In genomic region chr7:128109424-128109964, GRCh38 we compare ENCODE assay signal across 8 cellular contexts.
DNase-seq lines count a peak whose midpoint lies in the region; ATAC-seq and TF ChIP-seq lines count a peak whose summit lies in the region.
"Not testable (repeated sequence)": the region's sequence is repeated elsewhere in the genome, so short reads cannot be mapped to it uniquely, and the experiment has no call there.

No MANE protein-coding gene starts in this region.

- H3K23ac ChIP-seq in trophoblast cell (ENCODE audit: low read length) = not testable (repeated sequence)

- H3K4me1 ChIP-seq in OCI-LY7 (ENCODE audit: insufficient read depth, low read length, poor library complexity, severe bottlenecking) (peaks cover 79% of the 10 kb centered on the region), upper lobe of right lung (peaks cover 12% of the 10 kb centered on the region)
- H3K4me1 ChIP-seq in trophoblast cell (ENCODE audit: control insufficient read depth in 1 of 2, insufficient read depth in 2 of 2, low read length in 2 of 2) = not testable (repeated sequence)

- BruUV-seq in OCI-LY7 (replicated peaks; lab: Mats Ljungman, UMichigan) = not testable (repeated sequence)

- not testable (repeated sequence) for DNase-seq in CD4-positive, alpha-beta T cell; Jurkat, Clone E6-1 (ENCODE audit: low read depth, low spot score); activated CD4-positive, alpha-beta T cell treated with anti-CD3 and anti-CD28 coated beads, Interleukin-2, amount 10 ng/mL, durations not matched to agents 7 days and 5 days; immature natural killer cell; trophoblast cell
- DNase-seq in OCI-LY7 (ENCODE audit: low spot score) (peak; percentile 40), upper lobe of right lung (peak; percentile 25)

- H3K9me3 ChIP-seq in CD4-positive, alpha-beta T cell (ENCODE audit: control insufficient read depth, low read length); OCI-LY7 (ENCODE audit: low read length); trophoblast cell (ENCODE audit: insufficient read depth, low read depth, low read length); upper lobe of right lung: not testable (repeated sequence)

- peak overlapping the region; percentile 23 for H2BK5ac ChIP-seq in trophoblast cell (ENCODE audit: low read depth, low read length, poor library complexity)

- H3K36me3 Mint-ChIP-seq in CD4-positive, alpha-beta T cell (ENCODE audit: low read depth); activated CD4-positive, alpha-beta T cell treated with anti-CD3 and anti-CD28 coated beads, Interleukin-2, amount 10 ng/mL, durations not matched to agents 7 days and 5 days (ENCODE audit: low read depth); activated naive CD4-positive, alpha-beta T cell treated with anti-CD3 and anti-CD28 coated beads, Interleukin-2, amount 50 U/mL, for 24 hours; immature natural killer cell: not testable (repeated sequence)

- H3K18ac ChIP-seq in trophoblast cell (ENCODE audit: low read length) = not testable (repeated sequence)

- CTCF ChIA-PET in CD4-positive, alpha-beta T cell (lab: Charles Lee) = interaction anchor here (0.7 to 1.2 kb wide), 2 partner anchors 26 to 231 kb away, joined by 3 to 7 read pairs; no protein-coding TSS in a partner anchor
- CTCF ChIA-PET in OCI-LY7 (lab: Charles Lee; ENCODE audit: unreplicated experiment) = interaction anchor here (0.5 to 1.1 kb wide), 3 partner anchors 14 to 100 kb away, joined by 3 read pairs; no protein-coding TSS in a partner anchor
- CTCF ChIA-PET in activated CD4-positive, alpha-beta T cell treated with anti-CD3 and anti-CD28 coated beads, Interleukin-2, amount 10 ng/mL, durations not matched to agents 7 days and 5 days (lab: Charles Lee) = interaction anchor here (1.0 to 1.1 kb wide), 2 partner anchors 26 to 100 kb away, joined by 3 read pairs; no protein-coding TSS in a partner anchor

- not testable (repeated sequence) for H3K9me2 ChIP-seq in OCI-LY7 (ENCODE audit: insufficient read depth, low read length)

- H3K4ac ChIP-seq in trophoblast cell (ENCODE audit: low read depth, low read length) = not testable (repeated sequence)

- not testable (repeated sequence) for H4K8ac ChIP-seq in trophoblast cell (ENCODE audit: low read depth, low read length)

- peak overlapping the region; percentile 80 for H3K4me2 ChIP-seq in OCI-LY7 (ENCODE audit: low read length)
- H3K4me2 ChIP-seq in trophoblast cell (ENCODE audit: low read length) = not testable (repeated sequence)

- TF ChIP-seq CTCF in CD4-positive, alpha-beta T cell (IDR thresholded peaks at IDR 0.05); upper lobe of right lung (IDR thresholded peaks at IDR 0.05): not testable (repeated sequence)
- TF ChIP-seq CTCF in OCI-LY7 (conservative IDR thresholded peaks at IDR 0.05; ENCODE audit: low read length) = peak; percentile 51

- H3K4me1 Mint-ChIP-seq in CD4-positive, alpha-beta T cell (ENCODE audit: low read depth) = peaks cover 89% of the 10 kb centered on the region
- H3K4me1 Mint-ChIP-seq in activated CD4-positive, alpha-beta T cell treated with anti-CD3 and anti-CD28 coated beads, Interleukin-2, amount 10 ng/mL, durations not matched to agents 7 days and 5 days = peaks cover 66% of the 10 kb centered on the region
- peaks cover 70% of the 10 kb centered on the region for H3K4me1 Mint-ChIP-seq in activated naive CD4-positive, alpha-beta T cell treated with anti-CD3 and anti-CD28 coated beads, Interleukin-2, amount 50 U/mL, for 24 hours
- peaks cover 68 to 69% of the 10 kb centered on the region in 2 donors for H3K4me1 Mint-ChIP-seq in immature natural killer cell

- not testable (repeated sequence) for H4K91ac ChIP-seq in trophoblast cell (ENCODE audit: low read depth, low read length)

- H2AK5ac ChIP-seq in trophoblast cell (ENCODE audit: low read length) = not testable (repeated sequence)

- WGBS in trophoblast cell (ENCODE audit: extremely low coverage, insufficient coverage, insufficient read length) = no CpG with 5 or more reads among the region's 11 CpGs

- H3K27me3 ChIP-seq in CD4-positive, alpha-beta T cell (ENCODE audit: control insufficient read depth, insufficient read depth, low read length); trophoblast cell (ENCODE audit: insufficient read depth, low read length); upper lobe of right lung: not testable (repeated sequence)

- H3K79me2 ChIP-seq in OCI-LY7 (ENCODE audit: insufficient read depth, low read depth, low read length); trophoblast cell (ENCODE audit: control insufficient read depth, insufficient read depth, low read length, poor library complexity): not testable (repeated sequence)

- peak overlapping the region; percentile 66 for H2AFZ ChIP-seq in OCI-LY7 (ENCODE audit: low read length)
- not testable (repeated sequence) for H2AFZ ChIP-seq in trophoblast cell (ENCODE audit: insufficient read depth, low read length, poor library complexity)

- intact Hi-C loops in CD4-positive, alpha-beta T cell (cut with DNase I, micrococcal nuclease) = loop anchor here (2.0 to 5.0 kb wide), 2 partner anchors 15 to 52 kb away; no protein-coding TSS in a partner anchor
- intact Hi-C loops in OCI-LY7 (cut with micrococcal nuclease; ENCODE audit: unreplicated experiment) = loop anchor here (2.0 to 10.0 kb wide), 2 partner anchors 25 to 715 kb away; partner anchors contain the start of gene ZNF800
- intact Hi-C loops in upper lobe of right lung (cut with DNase I) = not testable (repeated sequence)

- not testable (repeated sequence) for H3K36me3 ChIP-seq in OCI-LY7 (ENCODE audit: insufficient read depth, low read length); trophoblast cell (ENCODE audit: control insufficient read depth in 1 of 2, insufficient read depth in 2 of 2, low read length in 2 of 2); upper lobe of right lung

- H3K27me3 Mint-ChIP-seq in CD4-positive, alpha-beta T cell; activated CD4-positive, alpha-beta T cell treated with anti-CD3 and anti-CD28 coated beads, Interleukin-2, amount 10 ng/mL, durations not matched to agents 7 days and 5 days; activated naive CD4-positive, alpha-beta T cell treated with anti-CD3 and anti-CD28 coated beads, Interleukin-2, amount 50 U/mL, for 24 hours: not testable (repeated sequence)
- H3K27me3 Mint-ChIP-seq in immature natural killer cell (ENCODE audit: low read depth in 3 of 3) = peaks cover 4 to 13% (median 8%) of the 10 kb centered on the region in 3 donors

- H3K79me1 ChIP-seq in trophoblast cell (ENCODE audit: low read length) = not testable (repeated sequence)

- POLR2A ChIA-PET in CD4-positive, alpha-beta T cell (lab: Charles Lee) = interaction anchor here (0.7 to 1.7 kb wide), 14 partner anchors 8 to 717 kb away, joined by 3 to 31 read pairs (median 4); partner anchors contain the start of genes GCC1, LRRC4 and ZNF800
- POLR2A ChIA-PET in OCI-LY7 (lab: Charles Lee) = interaction anchor here (0.7 to 1.2 kb wide), 5 partner anchors 8 to 448 kb away, joined by 3 to 5 read pairs (median 3); no protein-coding TSS in a partner anchor
- POLR2A ChIA-PET in activated CD4-positive, alpha-beta T cell treated with anti-CD3 and anti-CD28 coated beads, Interleukin-2, amount 10 ng/mL, durations not matched to agents 7 days and 5 days (lab: Charles Lee) = not testable (repeated sequence)

- H3K27ac Mint-ChIP-seq in CD4-positive, alpha-beta T cell = peak overlapping the region; percentile 89
- peak overlapping the region; percentile 90 for H3K27ac Mint-ChIP-seq in activated CD4-positive, alpha-beta T cell treated with anti-CD3 and anti-CD28 coated beads, Interleukin-2, amount 10 ng/mL, durations not matched to agents 7 days and 5 days
- not testable (repeated sequence) for H3K27ac Mint-ChIP-seq in activated naive CD4-positive, alpha-beta T cell treated with anti-CD3 and anti-CD28 coated beads, Interleukin-2, amount 50 U/mL, for 24 hours
- peak overlapping the region in 3 of 6 donors; percentile 14 to 93 (median 88) for H3K27ac Mint-ChIP-seq in immature natural killer cell

- ATAC-seq in CD4-positive, alpha-beta T cell (ENCODE audit: poor library complexity); upper lobe of right lung: not testable (repeated sequence)

- not testable (repeated sequence) for H4K20me1 ChIP-seq in OCI-LY7 (ENCODE audit: insufficient read depth, low read length)

- H3K4me3 Mint-ChIP-seq in CD4-positive, alpha-beta T cell = peak overlapping the region; percentile 75
- H3K4me3 Mint-ChIP-seq in activated CD4-positive, alpha-beta T cell treated with anti-CD3 and anti-CD28 coated beads, Interleukin-2, amount 10 ng/mL, durations not matched to agents 7 days and 5 days = peak overlapping the region; percentile 50
- peak overlapping the region; percentile 80 for H3K4me3 Mint-ChIP-seq in activated naive CD4-positive, alpha-beta T cell treated with anti-CD3 and anti-CD28 coated beads, Interleukin-2, amount 50 U/mL, for 24 hours
- peak overlapping the region in 3 of 5 donors; percentile 78 to 86 (median 78) for H3K4me3 Mint-ChIP-seq in immature natural killer cell

- not testable (repeated sequence) for H2BK12ac ChIP-seq in trophoblast cell (ENCODE audit: low read length)

- H3K27ac ChIP-seq in CD4-positive, alpha-beta T cell (ENCODE audit: low read depth, low read length) = peak overlapping the region; percentile 55
- peak overlapping the region; percentile 95 for H3K27ac ChIP-seq in OCI-LY7 (ENCODE audit: low read depth, low read length, poor library complexity, severe bottlenecking)
- not testable (repeated sequence) for H3K27ac ChIP-seq in trophoblast cell (ENCODE audit: low read depth, low read length); upper lobe of right lung

- not testable (repeated sequence) for H3K9me3 Mint-ChIP-seq in CD4-positive, alpha-beta T cell; activated CD4-positive, alpha-beta T cell treated with anti-CD3 and anti-CD28 coated beads, Interleukin-2, amount 10 ng/mL, durations not matched to agents 7 days and 5 days; activated naive CD4-positive, alpha-beta T cell treated with anti-CD3 and anti-CD28 coated beads, Interleukin-2, amount 50 U/mL, for 24 hours; immature natural killer cell

- not testable (repeated sequence) for H3K14ac ChIP-seq in trophoblast cell (ENCODE audit: low read length)

- peak overlapping the region; percentile 30 for H3K4me3 ChIP-seq in Jurkat, Clone E6-1 (ENCODE audit: low read length)
- peak overlapping the region; percentile 51 for H3K4me3 ChIP-seq in OCI-LY7 (ENCODE audit: low read depth, low read length, poor library complexity, severe bottlenecking)
- not testable (repeated sequence) for H3K4me3 ChIP-seq in trophoblast cell (ENCODE audit: low read depth, low read length); upper lobe of right lung

- not testable (repeated sequence) for H4K12ac ChIP-seq in trophoblast cell (ENCODE audit: low read depth, low read length)

- H3K9ac ChIP-seq in trophoblast cell (ENCODE audit: low read length) = not testable (repeated sequence)

- H2BK120ac ChIP-seq in trophoblast cell (ENCODE audit: insufficient read depth, low read length, poor library complexity) = not testable (repeated sequence)
